ENCODE assay signal across 16 cellular contexts in genomic region chr12:125151284-125151683, GRCh38. TPM values are rescaled to one million over a fixed set of nuclear protein-coding genes. Genes with fewer than 3 reads are reported as not detected.
"Had no signal": no experiment of that assay in that cellular context is flagged by ENCODE, and none has a peak within 500 bp of the region (broad histone marks: within the 10 kb centered on the region; RNA-seq: fewer than 3 reads in every experiment).

No MANE protein-coding gene starts in this region.

- H3K27ac ChIP-seq: tibial artery had no signal

- H3K4me1 ChIP-seq: tibial artery had no signal

- H3K4me3 ChIP-seq: mucosa of descending colon, tibial artery had no signal

- H3K9me3 ChIP-seq: mucosa of descending colon, tibial artery had no signal

- DNase-seq: activated CD4-positive, alpha-beta memory T cell treated with anti-CD3 and anti-CD28 coated beads, Interleukin-2, amount 10 ng/mL, durations not matched to agents 7 days and 5 days; activated CD4-positive, alpha-beta T cell treated with anti-CD3 and anti-CD28 coated beads for 4 hours; activated CD8-positive, alpha-beta memory T cell treated with anti-CD3 and anti-CD28 coated beads, Interleukin-2, amount 10 ng/mL, durations not matched to agents 7 days and 5 days; activated naive CD4-positive, alpha-beta T cell; activated naive CD8-positive, alpha-beta T cell treated with anti-CD3 and anti-CD28 coated beads for 36 hours; activated T-cell treated with anti-CD3 and anti-CD28 coated beads, Interleukin-2, amount 50 U/mL, for 1 hour; amniotic stem cell; effector CD8-positive, alpha-beta T cell; hippocampal formation; mucosa of descending colon; naive B cell; stimulated activated CD4-positive, alpha-beta T cell treated with anti-CD3 and anti-CD28 coated beads, Interleukin-12 subunit alpha, Interleukin-12 subunit beta, amount 100 ng/mL, for 4 hours; stimulated activated CD4-positive, alpha-beta T cell treated with anti-CD3 and anti-CD28 coated beads, Interleukin-1b, Interleukin-23, amount 100 ng/mL, for 48 hours; stimulated activated naive CD4-positive, alpha-beta T cell treated with Interleukin-2 at 50 U/mL for 16 hours; tibial artery had no signal

- H3K36me3 ChIP-seq: tibial artery had no signal

- ATAC-seq: activated CD8-positive, alpha-beta memory T cell treated with anti-CD3 and anti-CD28 coated beads, Interleukin-2, amount 10 ng/mL, durations not matched to agents 7 days and 5 days; activated T-helper 17 cell treated with anti-CD3 and anti-CD28 coated beads, Interleukin-2, amount 50 U/mL, for 72 hours; mucosa of descending colon had no signal

RNA-seq across cellular contexts. Expression of gene TMEM132B, which starts 34.9 kb away (rescaled TPM):
- total RNA-seq: activated CD4-positive, alpha-beta memory T cell treated with anti-CD3 and anti-CD28 coated beads, Interleukin-2, amount 10 ng/mL, durations not matched to agents 7 days and 5 days; activated CD8-positive, alpha-beta memory T cell treated with anti-CD3 and anti-CD28 coated beads, Interleukin-2, amount 10 ng/mL, durations not matched to agents 7 days and 5 days; activated naive CD8-positive, alpha-beta T cell treated with anti-CD3 and anti-CD28 coated beads for 36 hours; activated T-helper 17 cell treated with anti-CD3 and anti-CD28 coated beads, Interleukin-2, amount 50 U/mL, for 72 hours had no signal
